ENCODE assay signal across 8 cellular contexts in the genomic region with DNA sequence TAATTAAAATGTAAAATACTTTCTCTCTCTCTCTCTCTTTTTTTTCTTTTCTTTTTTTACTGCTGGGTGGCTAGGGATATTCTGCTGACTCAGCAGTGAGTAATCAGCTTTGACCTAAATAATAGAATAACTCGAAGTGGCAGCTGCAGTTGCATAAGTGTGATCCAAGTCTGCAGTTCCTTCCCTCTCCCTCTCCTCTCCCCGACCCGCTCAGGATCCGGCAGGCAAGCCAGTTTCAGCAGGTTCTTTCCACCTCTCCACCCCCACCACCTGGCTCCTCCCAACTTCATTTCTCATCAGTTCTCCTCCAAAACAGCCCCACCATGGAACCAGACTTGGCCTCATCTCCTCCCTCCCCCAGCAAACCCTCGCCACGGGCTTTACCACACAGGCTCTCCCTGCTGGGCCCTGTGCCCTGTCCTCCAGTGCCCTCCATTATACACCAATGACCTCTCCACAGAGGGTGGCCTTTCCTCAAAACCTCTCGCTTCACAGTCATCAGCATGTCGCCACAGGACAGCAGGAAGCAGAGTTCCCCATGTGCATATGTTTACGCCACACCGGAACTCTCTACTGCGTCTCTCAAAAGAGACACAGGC. TPM values are rescaled to one million over a fixed set of nuclear protein-coding genes. Genes with fewer than 3 reads are reported as not detected.
DNase-seq lines count a peak whose midpoint lies in the region; TF ChIP-seq lines count a peak whose summit lies in the region.

No MANE protein-coding gene starts in this region.

- POLR2A ChIA-PET in MCF 10A (lab: Yijun Ruan, JAX) = interaction anchor here (0.6 to 4.8 kb wide), 12 partner anchors 10 to 160 kb away, joined by 3 to 57 read pairs (median 6); a partner anchor contains a TSS

- peak overlapping the region in 1 of 8 donors; percentile 25 for H3K4me3 ChIP-seq in spleen

- peak overlapping the region in 6 of 8 donors; percentile 36 to 88 (median 82) for H3K27ac ChIP-seq in spleen

- H3K27me3 Mint-ChIP-seq in MCF 10A (ENCODE audit: insufficient read depth, unreplicated experiment) = no peaks in the 10 kb centered on the region

- H3K36me3 Mint-ChIP-seq in MCF 10A (ENCODE audit: insufficient read depth, unreplicated experiment) = peaks cover 4% of the 10 kb centered on the region

- H3K4me1 ChIP-seq in spleen = peaks cover 0 to 45% (median 19%) of the 10 kb centered on the region in 6 donors

- CTCF ChIA-PET in MCF 10A (lab: Yijun Ruan, JAX) = interaction anchor here (0.9 to 3.5 kb wide), 6 partner anchors 14 to 140 kb away, joined by 3 to 13 read pairs (median 4); no protein-coding TSS in a partner anchor

- 27 to 49% (median 44%) methylated on average over 11 of the region's 11 CpGs for WGBS in spleen, 5 donors

- peaks cover 19% of the 10 kb centered on the region for H3K4me1 Mint-ChIP-seq in MCF 10A (ENCODE audit: insufficient read depth, unreplicated experiment)

- DNase-seq in NCI-H2029 (lab: John Stamatoyannopoulos, UW) = peak; percentile 69
- no peak for DNase-seq in NCI-H2029 treated with DMSO at 0.1 percent for 48 hours (lab: John Stamatoyannopoulos, UW)
- peak; percentile 82 for DNase-seq in MCF 10A (ENCODE audit: unreplicated experiment)
- DNase-seq in iris pigment epithelial cell (ENCODE audit: low read depth) = peak; percentile 92
- DNase-seq in spleen = peak; percentile 79
- no peak for DNase-seq in posterior vena cava (ENCODE audit: low spot score)
- no peak for DNase-seq in NCI-H748 treated with DMSO at 0.1 percent for 48 hours (lab: John Stamatoyannopoulos, UW)
- no peak for DNase-seq in NCI-H526 (lab: John Stamatoyannopoulos, UW)

- TF ChIP-seq POLR2A in spleen (IDR thresholded peaks at IDR 0.05) = no peak

- no peak for TF ChIP-seq CTCF in MCF 10A (IDR thresholded peaks at IDR 0.05; ENCODE audit: unreplicated experiment)
- TF ChIP-seq CTCF in spleen (IDR thresholded peaks at IDR 0.05 in 8 of 11, conservative IDR thresholded peaks at IDR 0.05 in 3 of 11) = no peak

- no peaks in the 10 kb centered on the region for H3K27me3 ChIP-seq in spleen (replicated peaks in 1 of 7)

- intact Hi-C loops in MCF 10A (cut with micrococcal nuclease) = no loop called here
- intact Hi-C loops in spleen (cut with DNase I; ENCODE audit: low total_unique reads) = no loop called here
- intact Hi-C loops in posterior vena cava (cut with DNase I) = no loop called here

- H3K27ac Mint-ChIP-seq in MCF 10A (ENCODE audit: low read depth, unreplicated experiment) = no peak overlapping the region

- H3K9me3 ChIP-seq in spleen = no peaks in the 10 kb centered on the region

- H3K36me3 ChIP-seq in spleen = peaks cover 0 to 12% (median 0%) of the 10 kb centered on the region in 6 donors

- no TSS peak for BruUV-seq in MCF 10A (replicated peaks; lab: Mats Ljungman, UMichigan)

- H3K9me3 Mint-ChIP-seq in MCF 10A (ENCODE audit: unreplicated experiment) = no peaks in the 10 kb centered on the region

- H3K4me3 Mint-ChIP-seq in MCF 10A (ENCODE audit: unreplicated experiment) = peak overlapping the region; percentile 37

RNA-seq across cellular contexts. Expression of a gene that starts 22.4 kb away (rescaled TPM):
- total RNA-seq in MCF 10A (2022) (1.5 and 2.4 TPM in 2 replicates), spleen (100 to 1,000 TPM in 1 of 7 donors, 10 to 100 TPM in 6; 23.5 to 106 (median 68.0) TPM), posterior vena cava (10 to 100 TPM; 17.4 to 31.0 TPM)
- 1 to 10 TPM; 3.5 to 8.7 (median 6.7) TPM for polyA plus RNA-seq in spleen

RNA-seq across cellular contexts. Expression of a gene that starts 42.0 kb away (rescaled TPM):
- not detected in 2 replicates for total RNA-seq in MCF 10A (2022)
- 1 to 10 TPM in 4 of 7 donors, under 1 TPM in 3; 0.64 to 9.6 (median 1.6) TPM for total RNA-seq in spleen
- 1 to 10 TPM; 1.2 to 3.5 (median 1.3) TPM for polyA plus RNA-seq in spleen
- total RNA-seq in posterior vena cava = under 1 TPM in 1 of 2 donors, not detected in 1; 0.19 TPM

RNA-seq across cellular contexts. Expression of a gene that starts 56.2 kb away (rescaled TPM):
- total RNA-seq in MCF 10A (2022) (not detected in 2 replicates), spleen (not detected), posterior vena cava (not detected)
- not detected for polyA plus RNA-seq in spleen

Comparison
In these comparisons a context has a peak if more than half of its experiments do, and no peak if none do; other contexts are left out.
1. DNase-seq: peak in NCI-H2029 (single experiment), MCF 10A (single experiment), iris pigment epithelial cell (single experiment) and spleen (single experiment); none in NCI-H2029 treated with DMSO at 0.1 percent for 48 hours (single experiment), posterior vena cava (single experiment), NCI-H748 treated with DMSO at 0.1 percent for 48 hours (single experiment) and NCI-H526 (0 of 2).